20 cellular contexts compared by ENCODE assay signal in genomic region chr1:200161801-200162200, GRCh38.
"Had no signal": no experiment of that assay in that cellular context is flagged by ENCODE, and none has a peak within 500 bp of the region (broad histone marks: within the 10 kb centered on the region; RNA-seq: fewer than 3 reads in every experiment).

No MANE protein-coding gene starts in this region.

- DNase-seq: activated CD4-positive, alpha-beta T cell treated with anti-CD3 and anti-CD28 coated beads for 4 hours; activated CD8-positive, alpha-beta memory T cell treated with anti-CD3 and anti-CD28 coated beads, Interleukin-2, amount 50 U/mL, for 4 hours; activated CD8-positive, alpha-beta T cell treated with anti-CD3 and anti-CD28 coated beads for 36 hours; activated gamma-delta T cell treated with Interleukin-2 at 50 U/mL for 16 hours; activated naive CD4-positive, alpha-beta T cell treated with anti-CD3 and anti-CD28 coated beads, Interleukin-2, amount 10 ng/mL, durations not matched to agents 7 days and 5 days; activated naive CD8-positive, alpha-beta T cell treated with anti-CD3 and anti-CD28 coated beads for 36 hours; activated T-cell treated with anti-CD3 and anti-CD28 coated beads, Interleukin-2, amount 50 U/mL, for 72 hours; cerebellar nuclear complex; IMR-90; KG1; NCI-H1092; NCI-H1930; NCI-H526; NCI-H82; PC-3; SHP77 treated with DMSO at 0.1 percent for 48 hours; T-cell had no signal

- ATAC-seq: activated CD4-positive, CD25-positive, alpha-beta regulatory T cell treated with anti-CD3 and anti-CD28 coated beads, Interleukin-2, amount 50 U/mL, for 24 hours; activated CD8-positive, alpha-beta T cell treated with anti-CD3 and anti-CD28 coated beads for 36 hours; activated T-cell treated with anti-CD3 and anti-CD28 coated beads, Interleukin-2, amount 50 U/mL, for 72 hours; PC-3; T-cell had no signal

- H3K4me3 ChIP-seq: SK-N-MC had no signal

- FAIRE-seq: RCC 7860 had no signal

- H3K27ac ChIP-seq: SK-N-MC had no signal
